In genomic region chr9:116589392-116590354, GRCh38 we compare ENCODE assay signal across 7 cellular contexts.
A peak's percentile ranks its signal among the peaks of the same experiment; 100 is the strongest.
DNase-seq lines count a peak whose midpoint lies in the region; ATAC-seq and TF ChIP-seq lines count a peak whose summit lies in the region.

No MANE protein-coding gene starts in this region.

- no peaks in the 10 kb centered on the region for H3K36me3 ChIP-seq in OCI-LY1 (ENCODE audit: insufficient read depth, low read length)

- H3K4me2 ChIP-seq in OCI-LY1 (ENCODE audit: low read length): no peak overlapping the region

- DNase-seq in EL (peak; percentile 61), H4 (ENCODE audit: low spot score) (peak; percentile 67), putamen (ENCODE audit: low spot score) (no peak), dorsolateral prefrontal cortex (no peak)
- peak; percentile 44 for DNase-seq in stimulated activated CD8-positive, alpha-beta memory T cell treated with anti-CD3 and anti-CD28 coated beads, Interleukin-4, amount 100 ng/mL, for 48 hours

- H3K4me3 ChIP-seq in OCI-LY1 (ENCODE audit: low read depth, low read length, poor library complexity, severe bottlenecking) (no peak overlapping the region), dorsolateral prefrontal cortex (no peak overlapping the region)

- H2AFZ ChIP-seq in OCI-LY1 (ENCODE audit: low read length): no peak overlapping the region

- H4K20me1 ChIP-seq in OCI-LY1 (ENCODE audit: insufficient read depth, low read length): no peaks in the 10 kb centered on the region

- no peak overlapping the region for H3K27ac ChIP-seq in OCI-LY1 (ENCODE audit: low read depth, low read length, poor library complexity, severe bottlenecking)
- no peak overlapping the region for H3K27ac ChIP-seq in dorsolateral prefrontal cortex

- H3K9ac ChIP-seq in OCI-LY1 (ENCODE audit: low read length): no peak overlapping the region

- H3K4me1 ChIP-seq in OCI-LY1 (ENCODE audit: insufficient read depth, low read length, severe bottlenecking): no peaks in the 10 kb centered on the region

- peak; percentile 94 for TF ChIP-seq CTCF in OCI-LY1 (IDR thresholded peaks at IDR 0.05; ENCODE audit: low read length)
- TF ChIP-seq CTCF in dorsolateral prefrontal cortex (IDR thresholded peaks at IDR 0.05 in 54 of 56, conservative IDR thresholded peaks at IDR 0.05 in 2 of 56; ENCODE audit: low read depth in 1 of 56, partially characterized antibody in 56 of 56): peak in 15 of 56 donors; percentile 5 to 36 (median 19)

- no peaks in the 10 kb centered on the region for H3K9me2 ChIP-seq in OCI-LY1 (ENCODE audit: low read depth, low read length)

- no peaks in the 10 kb centered on the region for H3K27me3 ChIP-seq in OCI-LY1 (ENCODE audit: insufficient read depth, low read length)
- H3K27me3 ChIP-seq in dorsolateral prefrontal cortex: no peaks in the 10 kb centered on the region

- intact Hi-C loops in dorsolateral prefrontal cortex (cut with DNase I): no loop called here

- no peaks in the 10 kb centered on the region for H3F3A ChIP-seq in OCI-LY1 (ENCODE audit: insufficient read depth, low read length)

- no peaks in the 10 kb centered on the region for H3K9me3 ChIP-seq in OCI-LY1 (ENCODE audit: low read length)

- peak; percentile 95 for ATAC-seq in esophagus mucosa

- H3K79me2 ChIP-seq in OCI-LY1 (ENCODE audit: insufficient read depth, low read length): no peaks in the 10 kb centered on the region

Comparison
In these comparisons a context has a peak if more than half of its experiments do, and no peak if none do; other contexts are left out.
1. DNase-seq: peak in EL (single experiment), H4 (single experiment) and stimulated activated CD8-positive, alpha-beta memory T cell treated with anti-CD3 and anti-CD28 coated beads, Interleukin-4, amount 100 ng/mL, for 48 hours (single experiment); none in putamen (single experiment) and dorsolateral prefrontal cortex (0 of 10).